Comparison of ENCODE assay signal across 1 cellular context in genomic region chr12:50573271-50573670, GRCh38.
TF ChIP-seq lines count a peak whose summit lies in the region.

No MANE protein-coding gene starts in this region.

TF ChIP-seq in H1, 55 proteins besides CTCF, POLR2A, EP300 and RAD21:
- TF ChIP-seq CHD7 (IDR thresholded peaks at IDR 0.05; ENCODE audit: insufficient replicate concordance, low read length) (no peak), SUZ12 (IDR thresholded peaks at IDR 0.05; ENCODE audit: low read length) (no peak), TEAD4 (IDR thresholded peaks at IDR 0.05; ENCODE audit: low read depth, low read length) (no peak), YY1 (IDR thresholded peaks at IDR 0.05; ENCODE audit: low read depth, low read length) (no peak), KDM1A (IDR thresholded peaks at IDR 0.05; ENCODE audit: borderline replicate concordance, low read length) (no peak), JUND (IDR thresholded peaks at IDR 0.05; ENCODE audit: low read length) (no peak), E2F6 (IDR thresholded peaks at IDR 0.05) (no peak), KDM5A (IDR thresholded peaks at IDR 0.05; ENCODE audit: low read length) (no peak), SP2 (IDR thresholded peaks at IDR 0.05; ENCODE audit: low read length) (no peak), SIN3A (conservative IDR thresholded peaks at IDR 0.05 in 1 of 2, IDR thresholded peaks at IDR 0.05 in 1 of 2; ENCODE audit: low read depth in 1 of 2, low read length in 2 of 2) (no peak), RFX5 (IDR thresholded peaks at IDR 0.05; ENCODE audit: borderline replicate concordance, low read depth, low read length) (no peak), GTF2F1 (IDR thresholded peaks at IDR 0.05; ENCODE audit: borderline replicate concordance, low read depth, low read length) (no peak), TAF1 (IDR thresholded peaks at IDR 0.05; ENCODE audit: low read depth, low read length) (no peak), FOSL1 (IDR thresholded peaks at IDR 0.05; ENCODE audit: insufficient read depth, low read depth, low read length) (no peak), SRF (IDR thresholded peaks at IDR 0.05; ENCODE audit: low read depth, low read length) (no peak), ATF3 (IDR thresholded peaks at IDR 0.05; ENCODE audit: insufficient read depth, low read depth, low read length) (no peak), ZNF274 (IDR thresholded peaks at IDR 0.05; ENCODE audit: borderline replicate concordance, extremely low read depth, low read length) (no peak), ASH2L (IDR thresholded peaks at IDR 0.05; ENCODE audit: low read length) (no peak), ATF2 (IDR thresholded peaks at IDR 0.05; ENCODE audit: low read length) (no peak), KDM4A (IDR thresholded peaks at IDR 0.05; ENCODE audit: low read depth, low read length, severe bottlenecking) (no peak)
